Comparison of ENCODE assay signal across 13 cellular contexts in genomic region chr2:159136405-159136804, GRCh38.
DNase-seq lines count a peak whose midpoint lies in the region; ATAC-seq and TF ChIP-seq lines count a peak whose summit lies in the region.
"Had no signal": no experiment of that assay in that cellular context is flagged by ENCODE, and none has a peak within 500 bp of the region (broad histone marks: within the 10 kb centered on the region; RNA-seq: fewer than 3 reads in every experiment).

No MANE protein-coding gene starts in this region.

- H3K27ac ChIP-seq in A673 (ENCODE audit: low read depth, low read length, poor library complexity, severe bottlenecking) (peak overlapping the region; percentile 22), foreskin keratinocyte (peak overlapping the region; percentile 41)
- H3K27ac ChIP-seq: PC-9 had no signal

- no TSS peak for BruUV-seq in A673 (replicated peaks; lab: Mats Ljungman, UMichigan)

- H3K36me3 ChIP-seq in A673 (ENCODE audit: insufficient read depth, low read length, poor library complexity, severe bottlenecking) (no peaks in the 10 kb centered on the region), adipocyte (ENCODE audit: control insufficient read depth, insufficient read depth, low read length, severe bottlenecking) (no peaks in the 10 kb centered on the region)

- TF ChIP-seq CTCF in A673 (conservative IDR thresholded peaks at IDR 0.05; ENCODE audit: low read depth, low read length) (no peak), foreskin keratinocyte (conservative IDR thresholded peaks at IDR 0.05) (no peak), GM10266 (IDR thresholded peaks at IDR 0.05; ENCODE audit: control insufficient read depth, insufficient read depth, low read depth, missing control alignments) (no peak)

- H3K4me1 ChIP-seq in A673 (ENCODE audit: insufficient read depth, low read length, poor library complexity, severe bottlenecking) (peaks cover 15% of the 10 kb centered on the region), adipocyte (ENCODE audit: control insufficient read depth, insufficient read depth, low read length) (peaks cover 61% of the 10 kb centered on the region), foreskin keratinocyte (peaks cover 67% of the 10 kb centered on the region)

- DNase-seq in A673 (ENCODE audit: low spot score) (no peak), adipocyte (ENCODE audit: low read depth) (no peak), foreskin keratinocyte (no peak), sciatic nerve (ENCODE audit: low spot score) (no peak), GM10266 (ENCODE audit: extremely low spot score) (no peak), midbrain (lab: John Stamatoyannopoulos, UW) (no peak), NCI-H2029 treated with DMSO at 0.1 percent for 48 hours (lab: John Stamatoyannopoulos, UW) (no peak)
- DNase-seq: activated naive CD8-positive, alpha-beta T cell treated with anti-CD3 and anti-CD28 coated beads for 36 hours; NCI-H187 treated with DMSO at 0.1 percent for 48 hours; NCI-H526 treated with DMSO at 0.1 percent for 48 hours; PC-9; stimulated activated CD4-positive, alpha-beta T cell treated with anti-CD3 and anti-CD28 coated beads, Interleukin-4, amount 100 ng/mL, for 4 hours had no signal

- POLR2A ChIA-PET in A673 (lab: Charles Lee; ENCODE audit: low non-redundant PET) = no interaction called here

- CTCF ChIA-PET in A673 (lab: Charles Lee) = interaction anchor here (0.8 kb wide), 1 partner anchor 13 kb away, joined by 3 read pairs; no protein-coding TSS in a partner anchor

- H3K27me3 ChIP-seq in A673 (replicated peaks; ENCODE audit: insufficient read depth, low read depth, low read length, poor library complexity) = no peaks in the 10 kb centered on the region
- H3K27me3 ChIP-seq in adipocyte (replicated peaks; ENCODE audit: control insufficient read depth, insufficient read depth, low read length) = no peaks in the 10 kb centered on the region
- H3K27me3 ChIP-seq in foreskin keratinocyte = no peaks in the 10 kb centered on the region

- intact Hi-C loops in A673 (cut with micrococcal nuclease; ENCODE audit: unreplicated experiment) (loop anchor here (5.0 kb wide), 1 partner anchor 671 kb away; no protein-coding TSS in a partner anchor), sciatic nerve (cut with DNase I) (no loop called here)

- H3K9ac ChIP-seq in adipocyte (ENCODE audit: low read length) = peak overlapping the region; percentile 74

- H3K4me3 ChIP-seq in A673 (ENCODE audit: low read depth, low read length, poor library complexity, severe bottlenecking) (no peak overlapping the region), adipocyte (ENCODE audit: low read length) (peak overlapping the region; percentile 51)
- H3K4me3 ChIP-seq: PC-9 had no signal

- H3K9me3 ChIP-seq in A673 (ENCODE audit: low read depth, low read length, poor library complexity, severe bottlenecking) (no peaks in the 10 kb centered on the region), adipocyte (ENCODE audit: control insufficient read depth, low read length) (no peaks in the 10 kb centered on the region)

- no peak for ATAC-seq in foreskin keratinocyte
- ATAC-seq in sciatic nerve = peak; percentile 3
- ATAC-seq in GM21529 (IDR thresholded peaks at IDR 0.05; ENCODE audit: unreplicated experiment) = no peak
